Comparison of ENCODE assay signal across 9 cellular contexts in the genomic region with DNA sequence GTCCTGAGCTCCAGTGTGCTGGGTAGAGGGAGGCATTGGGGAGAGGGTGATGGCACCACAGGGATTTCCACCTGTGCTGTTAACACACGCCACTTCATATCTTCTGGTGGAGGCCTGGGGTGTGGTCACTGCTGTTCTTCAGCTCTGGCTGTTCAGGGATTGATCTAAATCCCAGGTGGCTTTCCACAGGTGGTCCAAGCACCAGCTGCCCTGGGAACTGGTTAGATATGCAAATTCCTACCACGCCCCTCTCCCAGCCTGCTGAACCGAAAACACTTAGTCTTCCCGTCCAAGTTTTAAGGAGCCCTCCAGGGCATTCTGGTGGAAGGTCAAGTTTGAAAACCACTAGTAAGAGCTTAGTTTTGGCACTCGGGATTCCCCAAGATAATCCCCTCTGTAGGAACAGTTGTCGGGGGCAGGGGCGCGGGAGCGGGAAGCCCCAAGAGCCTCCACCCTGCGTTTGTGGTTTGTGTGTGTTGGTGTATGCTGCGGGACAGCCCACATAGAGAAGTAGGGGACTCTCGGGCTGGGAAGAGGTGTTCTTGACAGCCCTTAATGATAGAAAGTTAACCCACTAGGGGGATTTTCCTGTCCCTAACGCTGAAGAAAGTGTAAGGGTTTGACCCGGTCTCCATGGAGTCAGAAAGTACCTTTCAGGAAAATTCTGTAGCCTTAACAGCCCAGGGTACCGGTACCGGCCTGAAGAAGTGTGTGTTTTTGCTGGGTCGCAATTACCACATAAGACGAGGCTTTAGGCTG. TPM values are rescaled to one million over a fixed set of nuclear protein-coding genes. Genes with fewer than 3 reads are reported as not detected.
DNase-seq lines count a peak whose midpoint lies in the region; ATAC-seq and TF ChIP-seq lines count a peak whose summit lies in the region.
"Had no signal": no experiment of that assay in that cellular context is flagged by ENCODE, and none has a peak within 500 bp of the region (broad histone marks: within the 10 kb centered on the region; RNA-seq: fewer than 3 reads in every experiment).

No MANE protein-coding gene starts in this region.

- H3K23ac ChIP-seq in trophoblast cell (ENCODE audit: low read length) = no peak overlapping the region

- H2AFZ ChIP-seq in trophoblast cell (ENCODE audit: insufficient read depth, low read length, poor library complexity) = no peak overlapping the region

- H2BK5ac ChIP-seq in trophoblast cell (ENCODE audit: low read depth, low read length, poor library complexity) = no peak overlapping the region

- H3K4me1 ChIP-seq in trophoblast cell (ENCODE audit: control insufficient read depth in 1 of 2, insufficient read depth in 2 of 2, low read length in 2 of 2) = peaks cover 33 to 45% of the 10 kb centered on the region in 2 experiments

- H3K4me1 Mint-ChIP-seq in dendritic cell treated with granulocyte-macrophage colony-stimulating factor and Interleukin-4, amounts not matched to agents 40 ng/mL and 50 ng/mL, for 4 days (ENCODE audit: low read depth) = peaks cover 91% of the 10 kb centered on the region

- H3K36me3 Mint-ChIP-seq in dendritic cell treated with granulocyte-macrophage colony-stimulating factor and Interleukin-4, amounts not matched to agents 40 ng/mL and 50 ng/mL, for 4 days (ENCODE audit: low read depth) = peaks cover 92% of the 10 kb centered on the region

- no peak overlapping the region for H4K8ac ChIP-seq in trophoblast cell (ENCODE audit: low read depth, low read length)

- H2BK12ac ChIP-seq in trophoblast cell (ENCODE audit: low read length) = no peak overlapping the region

- no peak overlapping the region for H4K12ac ChIP-seq in trophoblast cell (ENCODE audit: low read depth, low read length)

- H3K27me3 ChIP-seq in trophoblast cell (ENCODE audit: insufficient read depth, low read length) = no peaks in the 10 kb centered on the region

- WGBS in trophoblast cell (ENCODE audit: extremely low coverage, insufficient coverage, insufficient read length) = no CpG with 5 or more reads among the region's 18 CpGs

- H3K4me3 Mint-ChIP-seq in dendritic cell treated with granulocyte-macrophage colony-stimulating factor and Interleukin-4, amounts not matched to agents 40 ng/mL and 50 ng/mL, for 4 days = peak overlapping the region; percentile 47

- no peak overlapping the region for H3K4me3 ChIP-seq in trophoblast cell (ENCODE audit: low read depth, low read length)

- H2BK120ac ChIP-seq in trophoblast cell (ENCODE audit: insufficient read depth, low read length, poor library complexity) = peak overlapping the region; percentile 10

- ATAC-seq in HG03354 (IDR thresholded peaks at IDR 0.05; ENCODE audit: poor library complexity, severe bottlenecking, unreplicated experiment) = peak; percentile 22
- no peak for ATAC-seq in GM21390 (IDR thresholded peaks at IDR 0.05; ENCODE audit: unreplicated experiment)
- ATAC-seq in GM18505 (IDR thresholded peaks at IDR 0.05; ENCODE audit: unreplicated experiment) = no peak

- DNase-seq in ELF-1 (ENCODE audit: low read depth, low spot score) (peak; percentile 71), trophoblast cell (no peak), HT-29 (ENCODE audit: low spot score) (no peak), NCI-H2227 (lab: John Stamatoyannopoulos, UW; ENCODE audit: unreplicated experiment) (no peak)

- no peaks in the 10 kb centered on the region for H3K27me3 Mint-ChIP-seq in dendritic cell treated with granulocyte-macrophage colony-stimulating factor and Interleukin-4, amounts not matched to agents 40 ng/mL and 50 ng/mL, for 4 days
- H3K27me3 Mint-ChIP-seq: central memory CD8-positive, alpha-beta T cell had no signal

- TF ChIP-seq POLR2A in GM18505 (IDR thresholded peaks at IDR 0.05; ENCODE audit: borderline replicate concordance, extremely low read depth, insufficient read depth, insufficient read length) = no peak

- H3K14ac ChIP-seq in trophoblast cell (ENCODE audit: low read length) = peak overlapping the region; percentile 51

- no peak overlapping the region for H3K9ac ChIP-seq in trophoblast cell (ENCODE audit: low read length)

- peaks cover 23% of the 10 kb centered on the region for H3K79me1 ChIP-seq in trophoblast cell (ENCODE audit: low read length)

- H3K18ac ChIP-seq in trophoblast cell (ENCODE audit: low read length) = peak overlapping the region; percentile 55

- H3K27ac ChIP-seq in trophoblast cell (ENCODE audit: low read depth, low read length) = no peak overlapping the region

- peaks cover 8% of the 10 kb centered on the region for H3K79me2 ChIP-seq in trophoblast cell (ENCODE audit: control insufficient read depth, insufficient read depth, low read length, poor library complexity)

- peaks cover 27 to 34% of the 10 kb centered on the region in 2 experiments for H3K36me3 ChIP-seq in trophoblast cell (ENCODE audit: control insufficient read depth in 1 of 2, insufficient read depth in 2 of 2, low read length in 2 of 2)

- H3K4me2 ChIP-seq in trophoblast cell (ENCODE audit: low read length) = no peak overlapping the region

- peak overlapping the region; percentile 17 for H3K4ac ChIP-seq in trophoblast cell (ENCODE audit: low read depth, low read length)

- H3K27ac Mint-ChIP-seq in dendritic cell treated with granulocyte-macrophage colony-stimulating factor and Interleukin-4, amounts not matched to agents 40 ng/mL and 50 ng/mL, for 4 days = peak overlapping the region; percentile 88

- H2AK5ac ChIP-seq in trophoblast cell (ENCODE audit: low read length) = peak overlapping the region; percentile 38

- no peaks in the 10 kb centered on the region for H3K9me3 Mint-ChIP-seq in dendritic cell treated with granulocyte-macrophage colony-stimulating factor and Interleukin-4, amounts not matched to agents 40 ng/mL and 50 ng/mL, for 4 days
- H3K9me3 Mint-ChIP-seq: central memory CD8-positive, alpha-beta T cell had no signal

- H3K9me3 ChIP-seq in trophoblast cell (ENCODE audit: insufficient read depth, low read depth, low read length) = no peaks in the 10 kb centered on the region

- peak overlapping the region; percentile 71 for H4K91ac ChIP-seq in trophoblast cell (ENCODE audit: low read depth, low read length)

- intact Hi-C loops in dendritic cell treated with granulocyte-macrophage colony-stimulating factor and Interleukin-4, amounts not matched to agents 40 ng/mL and 50 ng/mL, for 4 days (cut with micrococcal nuclease) = loop anchor here (2.0 kb wide), 1 partner anchor 15 kb away; a partner anchor contains a TSS

RNA-seq across cellular contexts. Expression of a gene that starts 5.1 kb away (rescaled TPM):
- 120 and 128 TPM in 2 replicates for polyA plus RNA-seq in trophoblast cell (2013)
- total RNA-seq in HT-29 (2014; rRNA removed; shearing (Covaris generic)) = 67.2 and 68.3 TPM in 2 replicates

RNA-seq across cellular contexts. Expression of a gene that starts 13.9 kb away (rescaled TPM):
- 9.7 and 11.1 TPM in 2 replicates for polyA plus RNA-seq in trophoblast cell (2013)
- total RNA-seq in HT-29 (2014; rRNA removed; shearing (Covaris generic)) = 1.2 and 2.7 TPM in 2 replicates

RNA-seq across cellular contexts. Expression of a gene that starts 27.2 kb away (rescaled TPM):
- polyA plus RNA-seq in trophoblast cell (2013) = 31.5 and 32.1 TPM in 2 replicates
- 8.1 and 11.7 TPM in 2 replicates for total RNA-seq in HT-29 (2014; rRNA removed; shearing (Covaris generic))
